In genomic region chr19:34364462-34364829, GRCh38 we compare ENCODE assay signal across 1 cellular context.
TF ChIP-seq lines count a peak whose summit lies in the region.

No MANE protein-coding gene starts in this region.

TF ChIP-seq in HepG2, 621 proteins besides CTCF, POLR2A, EP300 and RAD21:
- TF ChIP-seq THRA (CRISPR knock-in tag; IDR thresholded peaks at IDR 0.05; ENCODE audit: borderline replicate concordance) (no peak), ZNF672 (CRISPR knock-in tag; IDR thresholded peaks at IDR 0.05) (no peak), FOXO1 (CRISPR knock-in tag; IDR thresholded peaks at IDR 0.05) (0 out of 2 replicates have a peak, but pooled peaks have one; percentile 11), TGIF2 (CRISPR knock-in tag; IDR thresholded peaks at IDR 0.05) (0 out of 2 replicates have a peak, but pooled peaks have one; percentile 6), ZNF777 (CRISPR knock-in tag; IDR thresholded peaks at IDR 0.05) (no peak), SOX13 (IDR thresholded peaks at IDR 0.05) (no peak), SOX13 (CRISPR knock-in tag; conservative IDR thresholded peaks at IDR 0.05 in 1 of 2, IDR thresholded peaks at IDR 0.05 in 1 of 2) (peak in 1 of 2 experiments; percentile 5; a peak in 1 of 4 replicates), ZKSCAN5 (CRISPR knock-in tag; IDR thresholded peaks at IDR 0.05) (no peak), ZBED4 (CRISPR knock-in tag; IDR thresholded peaks at IDR 0.05; ENCODE audit: borderline replicate concordance) (0 out of 2 replicates have a peak, but pooled peaks have one; percentile 3)
